8 cellular contexts compared by ENCODE assay signal in the genomic region with DNA sequence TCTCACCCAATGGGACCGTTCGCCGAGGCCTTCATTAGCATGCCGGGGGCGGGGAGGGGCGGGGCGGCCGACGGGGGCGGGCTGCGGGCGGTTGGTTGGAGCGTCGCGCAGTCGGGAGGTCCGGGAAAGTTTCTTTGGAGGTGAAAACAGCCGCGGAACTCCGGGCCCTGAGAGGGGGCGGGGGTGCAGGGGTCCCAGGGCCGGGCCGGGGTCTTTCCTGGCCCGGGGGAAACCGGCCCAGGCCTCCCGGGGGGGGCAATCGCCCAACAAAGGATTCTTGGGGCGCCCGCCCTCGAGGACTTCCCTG. TPM values are rescaled to one million over a fixed set of nuclear protein-coding genes. Genes with fewer than 3 reads are reported as not detected.
DNase-seq lines count a peak whose midpoint lies in the region; ATAC-seq and TF ChIP-seq lines count a peak whose summit lies in the region.

A gene (plus strand): TSS at position 90 of the 307 bp plus-strand sequence. CDS start 366 bp downstream, outside the sequence.

- no peaks in the 10 kb centered on the region for H3K27me3 Mint-ChIP-seq in activated naive CD8-positive, alpha-beta T cell treated with anti-CD3 and anti-CD28 coated beads, Interleukin-2, amount 10 ng/mL, durations not matched to agents 7 days and 5 days

- H3K9me3 Mint-ChIP-seq in activated naive CD8-positive, alpha-beta T cell treated with anti-CD3 and anti-CD28 coated beads, Interleukin-2, amount 10 ng/mL, durations not matched to agents 7 days and 5 days: no peaks in the 10 kb centered on the region

- H3K4me3 ChIP-seq in iPS DF 6.9 (ENCODE audit: low read length): peak within 1 kb of the TSS; percentile 95
- H3K4me3 ChIP-seq in spleen: peak within 1 kb of the TSS; percentile 86 to 98 (median 92)

- intact Hi-C loops in spleen (cut with DNase I; ENCODE audit: low total_unique reads): no loop called here

- ATAC-seq in HG02938 (IDR thresholded peaks at IDR 0.05; ENCODE audit: unreplicated experiment) (peak; percentile 9), GM21825 (IDR thresholded peaks at IDR 0.05; ENCODE audit: unreplicated experiment) (no peak)
- no peak for ATAC-seq in activated naive CD8-positive, alpha-beta T cell treated with anti-CD3 and anti-CD28 coated beads, Interleukin-2, amount 10 ng/mL, durations not matched to agents 7 days and 5 days (ENCODE audit: low read depth)

- no peak within 1 kb of the TSS for H3K27ac ChIP-seq in iPS DF 6.9 (ENCODE audit: low read length)
- peak within 1 kb of the TSS; percentile 54 to 94 (median 87) for H3K27ac ChIP-seq in spleen

- H3K27me3 ChIP-seq in iPS DF 6.9 (ENCODE audit: control insufficient read depth, insufficient read depth, low read length): no peaks in the 10 kb centered on the region
- no peaks in the 10 kb centered on the region for H3K27me3 ChIP-seq in spleen (replicated peaks in 1 of 7)

- no peak for TF ChIP-seq POLR2A in spleen (IDR thresholded peaks at IDR 0.05)

- no peak for DNase-seq in activated naive CD8-positive, alpha-beta T cell treated with anti-CD3 and anti-CD28 coated beads, Interleukin-2, amount 10 ng/mL, durations not matched to agents 7 days and 5 days
- DNase-seq in iPS DF 6.9 (ENCODE audit: low read depth, low spot score) (no peak), spleen (no peak), DMS53 treated with DMSO at 0.1 percent for 48 hours (lab: John Stamatoyannopoulos, UW; ENCODE audit: unreplicated experiment) (no peak), T-helper 9 cell (no peak), activated gamma-delta T cell (lab: John Stamatoyannopoulos, UW) (no peak)

- no CpG with 5 or more reads among the region's 30 CpGs for WGBS in iPS DF 6.9 (ENCODE audit: insufficient coverage, insufficient read length)
- WGBS in spleen, 5 donors: 0 to 2% (median 1%) methylated on average over 1 to 30 of the region's 30 CpGs

- peaks cover 2% of the 10 kb centered on the region for H3K36me3 Mint-ChIP-seq in activated naive CD8-positive, alpha-beta T cell treated with anti-CD3 and anti-CD28 coated beads, Interleukin-2, amount 10 ng/mL, durations not matched to agents 7 days and 5 days

- peak within 1 kb of the TSS; percentile 79 for H3K4me3 Mint-ChIP-seq in activated naive CD8-positive, alpha-beta T cell treated with anti-CD3 and anti-CD28 coated beads, Interleukin-2, amount 10 ng/mL, durations not matched to agents 7 days and 5 days

- H3K4me1 ChIP-seq in iPS DF 6.9 (ENCODE audit: control insufficient read depth, insufficient read depth, low read length) (peaks cover 8% of the 10 kb centered on the region), spleen (peaks cover 0 to 46% (median 30%) of the 10 kb centered on the region in 6 donors)

- peaks cover 8% of the 10 kb centered on the region for H3K4me1 Mint-ChIP-seq in activated naive CD8-positive, alpha-beta T cell treated with anti-CD3 and anti-CD28 coated beads, Interleukin-2, amount 10 ng/mL, durations not matched to agents 7 days and 5 days

- TF ChIP-seq CTCF in spleen (IDR thresholded peaks at IDR 0.05 in 8 of 11, conservative IDR thresholded peaks at IDR 0.05 in 3 of 11): peak in 1 of 11 experiments; percentile 2

- H3K36me3 ChIP-seq in iPS DF 6.9 (ENCODE audit: control insufficient read depth, insufficient read depth, low read length): no peaks in the 10 kb centered on the region
- peaks cover 0 to 34% (median 4%) of the 10 kb centered on the region in 6 donors for H3K36me3 ChIP-seq in spleen

- peak within 1 kb of the TSS; percentile 70 for H3K27ac Mint-ChIP-seq in activated naive CD8-positive, alpha-beta T cell treated with anti-CD3 and anti-CD28 coated beads, Interleukin-2, amount 10 ng/mL, durations not matched to agents 7 days and 5 days

- POLR2A ChIA-PET in activated naive CD8-positive, alpha-beta T cell treated with anti-CD3 and anti-CD28 coated beads, Interleukin-2, amount 10 ng/mL, durations not matched to agents 7 days and 5 days (lab: Charles Lee): no interaction called here

- H3K9me3 ChIP-seq in iPS DF 6.9 (ENCODE audit: control insufficient read depth, insufficient read depth, low read length) (no peaks in the 10 kb centered on the region), spleen (no peaks in the 10 kb centered on the region)

RNA-seq across cellular contexts. Expression of the gene that starts here (rescaled TPM):
- 10 to 100 TPM; 58.5 to 59.5 TPM for total RNA-seq in activated naive CD8-positive, alpha-beta T cell treated with anti-CD3 and anti-CD28 coated beads, Interleukin-2, amount 10 ng/mL, durations not matched to agents 7 days and 5 days
- total RNA-seq in spleen: 10 to 100 TPM; 49.4 to 74.1 (median 62.8) TPM
- 10 to 100 TPM; 52.4 to 82.2 (median 71.4) TPM for polyA plus RNA-seq in spleen
